Comparison of ENCODE assay signal across 14 cellular contexts in the genomic region with DNA sequence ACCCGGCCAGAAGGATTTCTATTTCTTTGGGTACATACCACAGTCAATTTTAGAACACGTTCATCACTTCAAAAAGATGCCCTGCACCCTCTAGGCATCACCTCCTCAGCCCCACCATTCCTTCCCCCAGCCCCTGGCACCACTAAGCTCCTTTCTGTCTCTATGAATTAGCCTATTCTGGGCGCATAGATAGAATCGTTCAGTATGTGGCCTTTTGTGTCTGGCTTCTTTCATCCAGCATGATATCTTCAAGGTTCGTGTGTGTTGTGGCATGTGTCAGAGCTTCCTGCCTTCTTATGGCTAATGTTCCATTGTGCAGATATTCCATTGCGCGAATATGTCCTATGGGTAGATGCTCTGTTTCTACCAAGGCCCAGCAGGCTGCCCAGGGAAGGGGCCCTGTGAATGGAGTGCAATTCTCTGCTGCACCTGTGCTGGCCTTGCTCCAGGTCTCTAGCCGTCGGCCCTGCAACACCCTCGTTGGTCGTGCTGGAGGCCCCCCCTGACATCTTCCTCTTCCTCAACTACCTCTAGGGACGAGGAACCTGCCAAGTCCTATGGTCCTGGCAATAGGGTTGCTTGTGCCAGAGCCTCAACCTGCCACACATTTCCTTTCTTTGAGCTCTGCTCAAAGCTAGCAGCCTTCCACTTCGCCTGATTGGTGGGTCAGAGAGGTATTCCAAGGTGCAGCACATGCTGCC.
"Had no signal": no experiment of that assay in that cellular context is flagged by ENCODE, and none has a peak within 500 bp of the region (broad histone marks: within the 10 kb centered on the region; RNA-seq: fewer than 3 reads in every experiment).

No MANE protein-coding gene starts in this region.

- ATAC-seq: activated T-cell treated with anti-CD3 and anti-CD28 coated beads, Interleukin-2, amount 50 U/mL, for 72 hours had no signal

- H3K9me3 ChIP-seq: gastrocnemius medialis, upper lobe of left lung had no signal

- H3K36me3 ChIP-seq: gastrocnemius medialis, upper lobe of left lung, WERI-Rb-1 had no signal

- H3K4me3 ChIP-seq: gastrocnemius medialis, lung, upper lobe of left lung had no signal

- DNase-seq: activated CD4-positive, alpha-beta T cell treated with anti-CD3 and anti-CD28 coated beads for 1 hour; activated CD4-positive, alpha-beta T cell treated with anti-CD3 and anti-CD28 coated beads, Interleukin-2, amount 50 U/mL, for 4 hours; activated naive CD4-positive, alpha-beta T cell treated with anti-CD3 and anti-CD28 coated beads, Interleukin-2, amount 50 U/mL, for 16 hours; activated T-cell treated with anti-CD3 and anti-CD28 coated beads, Interleukin-2, amount 50 U/mL, for 72 hours; aorta; gastrocnemius medialis; kidney; midbrain; stimulated activated CD4-positive, alpha-beta T cell treated with anti-CD3 and anti-CD28 coated beads, Interleukin-12 subunit alpha, Interleukin-12 subunit beta, amount 100 ng/mL, for 4 hours; stimulated activated CD4-positive, alpha-beta T cell treated with anti-CD3 and anti-CD28 coated beads, Interleukin-1b, Interleukin-23, amount 100 ng/mL, for 48 hours; T-helper 2 cell; upper lobe of left lung; WERI-Rb-1 had no signal

- FAIRE-seq: kidney had no signal

- H3K4me1 ChIP-seq: gastrocnemius medialis had no signal

- H3K27me3 ChIP-seq: upper lobe of left lung had no signal

- H3K27ac ChIP-seq: gastrocnemius medialis, WERI-Rb-1 had no signal
